In the genomic region with DNA sequence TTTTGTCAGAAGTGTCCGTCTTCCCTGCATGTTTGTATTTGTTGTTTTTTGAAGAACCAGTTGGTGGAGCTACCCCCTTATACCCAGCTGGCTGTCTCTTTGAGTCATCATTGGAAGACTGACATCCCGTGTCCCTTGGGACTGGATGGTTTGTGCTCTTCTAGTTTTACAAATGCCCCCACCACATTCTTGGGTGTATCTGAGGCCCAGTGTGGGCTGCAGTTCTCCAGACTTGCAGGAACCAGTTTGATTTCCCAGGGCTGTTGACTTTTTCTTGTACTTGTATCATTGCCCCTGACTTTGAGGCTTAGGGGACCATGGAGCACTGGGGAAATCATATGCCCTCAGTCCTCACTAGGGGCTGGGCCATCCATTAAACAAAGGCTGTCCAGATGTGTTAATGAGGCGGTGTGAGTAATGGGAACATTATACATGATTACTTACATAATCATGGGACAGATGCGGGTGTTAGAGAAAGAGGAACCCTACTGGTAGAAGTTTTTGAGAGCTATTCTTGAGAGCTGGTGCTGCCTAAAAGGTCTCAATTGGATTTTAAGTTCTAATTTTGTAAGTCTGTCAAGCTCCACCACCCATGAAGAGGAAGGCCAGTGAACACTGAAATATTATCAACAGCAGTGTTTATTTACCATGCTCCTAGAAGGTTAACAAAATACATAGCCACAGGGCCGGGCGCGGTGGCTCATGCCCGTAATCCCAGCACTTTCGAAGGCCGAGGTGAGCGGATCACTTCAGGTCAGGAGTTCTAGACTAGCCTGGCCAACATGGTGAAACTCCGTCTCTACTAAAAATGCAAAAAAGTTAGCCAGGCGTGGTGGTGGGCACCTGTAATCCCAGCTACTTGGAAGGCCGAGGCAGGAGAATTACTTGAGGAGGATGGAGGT, we compare ENCODE assay signal across 8 cellular contexts.
DNase-seq lines count a peak whose midpoint lies in the region; ATAC-seq and TF ChIP-seq lines count a peak whose summit lies in the region.

No MANE protein-coding gene starts in this region.

- peak; percentile 33 for ATAC-seq in GM21717 (IDR thresholded peaks at IDR 0.05; ENCODE audit: unreplicated experiment)
- no peak for ATAC-seq in HG03135 (IDR thresholded peaks at IDR 0.05; ENCODE audit: unreplicated experiment)
- ATAC-seq in HG03139 (IDR thresholded peaks at IDR 0.05; ENCODE audit: unreplicated experiment): no peak

- TF ChIP-seq CTCF in fibroblast of mammary gland (conservative IDR thresholded peaks at IDR 0.05; ENCODE audit: control insufficient read depth, insufficient read depth, low read depth, low read length): peak; percentile 15

- DNase-seq in ELR (ENCODE audit: low read depth): peak; percentile 33
- peak; percentile 26 for DNase-seq in NCI-H2227 (lab: John Stamatoyannopoulos, UW; ENCODE audit: unreplicated experiment)
- DNase-seq in fibroblast of mammary gland (ENCODE audit: low read depth): peak; percentile 69
- DNase-seq in globus pallidus (ENCODE audit: low spot score): no peak
- DNase-seq in SKM-1 treated with dmso at 0.1 percent for 144 hours (lab: John Stamatoyannopoulos, UW; ENCODE audit: unreplicated experiment): no peak

- H3K4me3 ChIP-seq in fibroblast of mammary gland (ENCODE audit: control insufficient read depth, low read depth, low read length): no peak overlapping the region

Comparison
In these comparisons a context has a peak if more than half of its experiments do, and no peak if none do; other contexts are left out.
1. DNase-seq: peak in ELR (single experiment), NCI-H2227 (single experiment) and fibroblast of mammary gland (single experiment); none in globus pallidus (single experiment) and SKM-1 treated with dmso at 0.1 percent for 144 hours (single experiment).